Comparison of ENCODE assay signal across 28 cellular contexts in the genomic region with DNA sequence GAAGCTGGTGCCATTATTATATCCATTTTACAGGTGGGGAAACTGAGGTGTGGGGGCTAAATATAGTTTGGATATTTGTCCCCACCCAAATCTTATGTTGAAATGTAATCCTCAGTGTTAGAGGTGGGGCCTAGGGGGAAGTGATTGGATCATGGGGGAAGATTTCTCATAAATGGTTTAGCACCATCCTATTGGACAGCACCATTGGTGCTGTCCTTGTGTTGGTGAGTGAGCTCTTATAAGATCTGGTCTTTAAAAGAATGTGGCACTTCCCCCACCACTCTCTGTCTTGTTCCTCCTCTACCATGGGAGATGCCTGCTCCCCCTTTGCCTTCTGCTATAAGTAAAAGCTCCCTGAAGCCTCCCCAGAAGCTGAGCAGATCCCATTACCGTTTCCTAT.
"Had no signal": no experiment of that assay in that cellular context is flagged by ENCODE, and none has a peak within 500 bp of the region (broad histone marks: within the 10 kb centered on the region; RNA-seq: fewer than 3 reads in every experiment).

No MANE protein-coding gene starts in this region.

- H3K36me3 ChIP-seq: ascending aorta, cardiac muscle cell, colonic mucosa had no signal

- H3K27me3 ChIP-seq: ascending aorta, cardiac muscle cell, colonic mucosa had no signal

- H3K9ac ChIP-seq: KMS-11 had no signal

- H3K27ac ChIP-seq: ascending aorta, cardiac muscle cell, colonic mucosa, KMS-11, VCaP had no signal

- H3K4me1 ChIP-seq: ascending aorta, colonic mucosa had no signal

- H3K4me2 ChIP-seq: KMS-11 had no signal

- H3K9me3 ChIP-seq: colonic mucosa had no signal

- H3K4me3 ChIP-seq: ascending aorta, cardiac muscle cell, colonic mucosa had no signal

- DNase-seq: activated B cell treated with CpG ODN at 0.5 μM for 24 hours; activated CD4-positive, alpha-beta memory T cell treated with anti-CD3 and anti-CD28 coated beads for 36 hours; activated CD4-positive, alpha-beta T cell treated with anti-CD3 and anti-CD28 coated beads for 4 hours; activated CD4-positive, alpha-beta T cell treated with anti-CD3 and anti-CD28 coated beads, Interleukin-2, amount 50 U/mL, for 1 hour; activated CD4-positive, CD25-positive, alpha-beta regulatory T cell treated with anti-CD3 and anti-CD28 coated beads, Interleukin-2, amount 50 U/mL, for 72 hours; activated CD8-positive, alpha-beta memory T cell treated with anti-CD3 and anti-CD28 coated beads, Interleukin-2, amount 50 U/mL, for 4 hours; activated effector memory CD4-positive, alpha-beta T cell treated with Interleukin-2 at 50 U/mL for 16 hours; activated naive CD4-positive, alpha-beta T cell treated with anti-CD3 and anti-CD28 coated beads, Interleukin-2, amount 50 U/mL, for 16 hours; activated naive CD8-positive, alpha-beta T cell treated with anti-CD3 and anti-CD28 coated beads for 36 hours; activated T-cell treated with anti-CD3 and anti-CD28 coated beads for 4 hours; activated T-cell treated with anti-CD3 and anti-CD28 coated beads, Interleukin-2, amount 50 U/mL, for 48 hours; amygdala; colonic mucosa; NCI-H1105; NCI-H1417 treated with DMSO at 0.1 percent for 48 hours; NCI-H187 treated with DMSO at 0.1 percent for 48 hours; NCI-H2081; NCI-H2171 treated with DMSO at 0.1 percent for 48 hours; NCI-H226; NCI-H446 treated with DMSO at 0.1 percent for 48 hours; NCI-H524; NCI-H69; NK-92 treated with Interleukin-12 subunit alpha and Interleukin-12 subunit beta, amount 100 ng/mL, for 24 hours; Right ventricle myocardium superior had no signal
